22 cellular contexts compared by ENCODE assay signal in genomic region chr17:55659661-55660060, GRCh38.
"Had no signal": no experiment of that assay in that cellular context is flagged by ENCODE, and none has a peak within 500 bp of the region (broad histone marks: within the 10 kb centered on the region; RNA-seq: fewer than 3 reads in every experiment).

No MANE protein-coding gene starts in this region.

- H3K36me3 ChIP-seq: thoracic aorta, upper lobe of left lung had no signal

- H3K4me3 Mint-ChIP-seq: activated CD4-positive, alpha-beta memory T cell treated with anti-CD3 and anti-CD28 coated beads, Interleukin-2, amount 10 ng/mL, durations not matched to agents 7 days and 5 days; activated CD4-positive, alpha-beta T cell treated with anti-CD3 and anti-CD28 coated beads, Interleukin-2, amount 10 ng/mL, durations not matched to agents 24 days and 14 days; activated CD8-positive, alpha-beta memory T cell treated with anti-CD3 and anti-CD28 coated beads, Interleukin-2, amount 10 ng/mL, durations not matched to agents 7 days and 5 days; activated naive CD4-positive, alpha-beta T cell treated with anti-CD3 and anti-CD28 coated beads, Interleukin-2, amount 10 ng/mL, durations not matched to agents 7 days and 5 days; dendritic cell treated with granulocyte-macrophage colony-stimulating factor and Interleukin-4, amounts not matched to agents 40 ng/mL and 50 ng/mL, for 4 days; natural killer cell; stimulated activated memory B cell treated with anti-CD40 and anti-IgM and Interleukin-4, amounts not matched to agents 10 μg/mL and 1 μg/mL and 100 μg/mL, for 72 hours had no signal

- H3K4me1 ChIP-seq: parathyroid adenoma had no signal

- DNase-seq: activated CD4-positive, alpha-beta memory T cell treated with anti-CD3 and anti-CD28 coated beads, Interleukin-2, amount 10 ng/mL, durations not matched to agents 7 days and 5 days; activated CD4-positive, alpha-beta T cell treated with anti-CD3 and anti-CD28 coated beads, Interleukin-2, amount 10 ng/mL, durations not matched to agents 24 days and 14 days; activated CD8-positive, alpha-beta memory T cell treated with anti-CD3 and anti-CD28 coated beads, Interleukin-2, amount 10 ng/mL, durations not matched to agents 7 days and 5 days; activated effector memory CD4-positive, alpha-beta T cell treated with anti-CD3 and anti-CD28 coated beads, Interleukin-2, amount 50 U/mL, for 16 hours; activated naive CD4-positive, alpha-beta T cell treated with anti-CD3 and anti-CD28 coated beads, Interleukin-2, amount 10 ng/mL, durations not matched to agents 7 days and 5 days; activated T-cell treated with anti-CD3 and anti-CD28 coated beads for 4 hours; amygdala; effector CD4-positive, alpha-beta T cell; kidney; natural killer cell; stimulated activated CD4-positive, alpha-beta T cell treated with anti-CD3 and anti-CD28 coated beads, Interleukin-2, amount 100 ng/mL, for 24 hours; SW 1271; T-helper 2 cell; upper lobe of left lung had no signal

- H3K27me3 ChIP-seq: upper lobe of left lung had no signal

- H3K9me3 ChIP-seq: thoracic aorta, upper lobe of left lung had no signal

- H3K4me3 ChIP-seq: lung, skin epidermis, thoracic aorta, upper lobe of left lung had no signal

- H3K27ac Mint-ChIP-seq: activated CD4-positive, alpha-beta memory T cell treated with anti-CD3 and anti-CD28 coated beads, Interleukin-2, amount 10 ng/mL, durations not matched to agents 7 days and 5 days; activated CD4-positive, alpha-beta T cell treated with anti-CD3 and anti-CD28 coated beads, Interleukin-2, amount 10 ng/mL, durations not matched to agents 24 days and 14 days; activated CD8-positive, alpha-beta memory T cell treated with anti-CD3 and anti-CD28 coated beads, Interleukin-2, amount 10 ng/mL, durations not matched to agents 7 days and 5 days; activated naive CD4-positive, alpha-beta T cell treated with anti-CD3 and anti-CD28 coated beads, Interleukin-2, amount 10 ng/mL, durations not matched to agents 7 days and 5 days; dendritic cell treated with granulocyte-macrophage colony-stimulating factor and Interleukin-4, amounts not matched to agents 40 ng/mL and 50 ng/mL, for 4 days; natural killer cell; stimulated activated memory B cell treated with anti-CD40 and anti-IgM and Interleukin-4, amounts not matched to agents 10 μg/mL and 1 μg/mL and 100 μg/mL, for 72 hours had no signal

- H3K4me1 Mint-ChIP-seq: activated CD4-positive, alpha-beta memory T cell treated with anti-CD3 and anti-CD28 coated beads, Interleukin-2, amount 10 ng/mL, durations not matched to agents 7 days and 5 days; activated CD4-positive, alpha-beta T cell treated with anti-CD3 and anti-CD28 coated beads, Interleukin-2, amount 10 ng/mL, durations not matched to agents 24 days and 14 days; activated CD8-positive, alpha-beta memory T cell treated with anti-CD3 and anti-CD28 coated beads, Interleukin-2, amount 10 ng/mL, durations not matched to agents 7 days and 5 days; activated naive CD4-positive, alpha-beta T cell treated with anti-CD3 and anti-CD28 coated beads, Interleukin-2, amount 10 ng/mL, durations not matched to agents 7 days and 5 days; natural killer cell had no signal

- H3K9ac ChIP-seq: parathyroid adenoma had no signal

- H3K27ac ChIP-seq: parathyroid adenoma, thoracic aorta, VCaP had no signal

- H3K36me3 Mint-ChIP-seq: activated CD8-positive, alpha-beta memory T cell treated with anti-CD3 and anti-CD28 coated beads, Interleukin-2, amount 10 ng/mL, durations not matched to agents 7 days and 5 days; activated naive CD4-positive, alpha-beta T cell treated with anti-CD3 and anti-CD28 coated beads, Interleukin-2, amount 10 ng/mL, durations not matched to agents 7 days and 5 days; natural killer cell; stimulated activated memory B cell treated with anti-CD40 and anti-IgM and Interleukin-4, amounts not matched to agents 10 μg/mL and 1 μg/mL and 100 μg/mL, for 72 hours had no signal

- ATAC-seq: activated CD4-positive, CD25-positive, alpha-beta regulatory T cell treated with anti-CD3 and anti-CD28 coated beads, Interleukin-2, amount 50 U/mL, for 24 hours; activated CD8-positive, alpha-beta memory T cell treated with anti-CD3 and anti-CD28 coated beads, Interleukin-2, amount 10 ng/mL, durations not matched to agents 7 days and 5 days; natural killer cell; stimulated activated memory B cell treated with anti-CD40 and anti-IgM and Interleukin-4, amounts not matched to agents 10 μg/mL and 1 μg/mL and 100 μg/mL, for 72 hours had no signal

- H3K9me3 Mint-ChIP-seq: activated CD4-positive, alpha-beta memory T cell treated with anti-CD3 and anti-CD28 coated beads, Interleukin-2, amount 10 ng/mL, durations not matched to agents 7 days and 5 days; activated CD4-positive, alpha-beta T cell treated with anti-CD3 and anti-CD28 coated beads, Interleukin-2, amount 10 ng/mL, durations not matched to agents 24 days and 14 days; activated naive CD4-positive, alpha-beta T cell treated with anti-CD3 and anti-CD28 coated beads, Interleukin-2, amount 10 ng/mL, durations not matched to agents 7 days and 5 days; dendritic cell treated with granulocyte-macrophage colony-stimulating factor and Interleukin-4, amounts not matched to agents 40 ng/mL and 50 ng/mL, for 4 days; natural killer cell; stimulated activated memory B cell treated with anti-CD40 and anti-IgM and Interleukin-4, amounts not matched to agents 10 μg/mL and 1 μg/mL and 100 μg/mL, for 72 hours had no signal

- H3K27me3 Mint-ChIP-seq: dendritic cell treated with granulocyte-macrophage colony-stimulating factor and Interleukin-4, amounts not matched to agents 40 ng/mL and 50 ng/mL, for 4 days; stimulated activated memory B cell treated with anti-CD40 and anti-IgM and Interleukin-4, amounts not matched to agents 10 μg/mL and 1 μg/mL and 100 μg/mL, for 72 hours had no signal
